6 cellular contexts compared by ENCODE assay signal in the genomic region with DNA sequence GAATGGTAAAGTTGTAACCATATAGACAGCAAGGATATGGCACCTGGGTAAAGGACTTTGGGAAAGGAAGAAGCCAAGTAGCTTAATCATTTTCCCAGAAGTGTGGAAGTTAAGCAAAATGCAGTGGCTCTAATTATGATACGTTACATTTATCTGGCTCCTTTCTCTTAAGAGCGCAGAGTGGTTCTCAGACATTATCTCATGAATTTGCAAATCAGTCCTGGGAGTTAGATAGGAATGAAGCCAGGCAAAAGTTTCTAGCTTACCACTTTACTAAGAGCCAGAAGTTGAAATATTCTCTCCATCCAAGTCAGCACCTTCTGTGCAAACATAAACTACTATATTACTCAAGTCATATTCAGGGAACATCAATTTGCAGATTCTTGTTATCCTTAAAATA. TPM values are rescaled to one million over a fixed set of nuclear protein-coding genes. Genes with fewer than 3 reads are reported as not detected.
"Had no signal": no experiment of that assay in that cellular context is flagged by ENCODE, and none has a peak within 500 bp of the region (broad histone marks: within the 10 kb centered on the region; RNA-seq: fewer than 3 reads in every experiment).

No MANE protein-coding gene starts in this region.

- ATAC-seq: HepG2, K562 had no signal

- H3K27ac ChIP-seq: HL-60 had no signal

- H3K27me3 Mint-ChIP-seq: IgD-negative memory B cell had no signal

- H3K4me1 Mint-ChIP-seq: IgD-negative memory B cell had no signal

- H3K27ac Mint-ChIP-seq: IgD-negative memory B cell had no signal

- H3K4me3 ChIP-seq: K562 had no signal

- H3K4me3 Mint-ChIP-seq: IgD-negative memory B cell had no signal

- DNase-seq: IMR-90 had no signal

RNA-seq across cellular contexts. Expression of a gene that starts 10.9 kb away (rescaled TPM):
- total RNA-seq: HT-29 had no signal
